21 cellular contexts compared by ENCODE assay signal in the genomic region with DNA sequence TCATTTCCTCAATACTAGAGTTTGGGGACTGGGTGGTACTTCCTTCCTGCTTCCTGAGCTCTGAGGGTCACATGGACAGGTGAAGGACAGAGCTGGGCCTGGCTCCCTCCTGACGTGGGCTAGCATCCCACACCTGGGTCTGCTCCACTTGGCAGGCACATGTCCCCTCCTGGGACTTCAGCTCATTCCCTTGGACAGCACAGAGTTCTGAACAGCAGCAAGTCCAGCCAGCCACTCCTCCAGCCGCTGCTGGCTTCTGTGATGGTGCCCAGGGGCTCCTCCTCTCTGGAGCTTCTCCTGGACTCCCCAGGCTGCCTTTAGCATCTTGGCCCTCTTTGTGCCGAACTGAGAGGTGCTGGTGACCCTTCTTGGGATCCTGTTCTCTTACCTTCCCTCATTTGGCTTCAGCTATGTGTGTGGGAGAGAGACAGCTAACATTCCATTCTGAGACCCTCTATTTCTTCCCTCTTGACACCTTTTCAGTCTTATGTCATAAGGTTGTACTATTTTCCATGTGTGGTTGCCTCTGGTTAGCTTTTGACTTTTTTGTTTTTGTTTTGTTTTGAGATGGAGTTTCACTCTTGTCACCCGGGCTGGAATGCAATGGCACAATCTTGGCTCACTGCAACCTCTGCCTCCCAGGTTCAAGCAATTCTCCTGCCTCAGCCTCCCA.
DNase-seq lines count a peak whose midpoint lies in the region; ATAC-seq and TF ChIP-seq lines count a peak whose summit lies in the region.
"Had no signal": no experiment of that assay in that cellular context is flagged by ENCODE, and none has a peak within 500 bp of the region (broad histone marks: within the 10 kb centered on the region; RNA-seq: fewer than 3 reads in every experiment).

No MANE protein-coding gene starts in this region.

- H3K27ac Mint-ChIP-seq in activated T-cell treated with anti-CD3 and anti-CD28 coated beads, Interleukin-2, amount 50 U/mL, for 72 hours, result peak overlapping the region; percentile 47
- H3K27ac Mint-ChIP-seq in central memory CD8-positive, alpha-beta T cell (ENCODE audit: low read depth), result peak overlapping the region; percentile 97
- H3K27ac Mint-ChIP-seq in stimulated activated naive B cell treated with anti-CD40 and anti-IgM and Interleukin-4, amounts not matched to agents 10 μg/mL and 1 μg/mL and 100 μg/mL, for 72 hours, result peak overlapping the region; percentile 7
- no peak overlapping the region for H3K27ac Mint-ChIP-seq in chondrocyte (ENCODE audit: unreplicated experiment)
- H3K27ac Mint-ChIP-seq: mesothelial cell of epicardium, neural progenitor cell had no signal

- H3K27ac ChIP-seq in body of pancreas, result no peak overlapping the region
- H3K27ac ChIP-seq: cardiac muscle cell, dorsolateral prefrontal cortex, gastrocnemius medialis, neural progenitor cell, tibial nerve, VCaP had no signal

- H3K4me1 ChIP-seq in body of pancreas, result peaks cover 20% of the 10 kb centered on the region
- H3K4me1 ChIP-seq: tibial nerve had no signal

- peaks cover 0 to 8% of the 10 kb centered on the region in 2 donors for H3K36me3 Mint-ChIP-seq in activated T-cell treated with anti-CD3 and anti-CD28 coated beads, Interleukin-2, amount 50 U/mL, for 72 hours (ENCODE audit: insufficient read depth in 2 of 2)
- H3K36me3 Mint-ChIP-seq in activated T-cell treated with anti-CD3 and anti-CD28 coated beads, Interleukin-2, amount 50 U/mL, for 4 hours (ENCODE audit: insufficient read depth), result no peaks in the 10 kb centered on the region
- peaks cover 4% of the 10 kb centered on the region for H3K36me3 Mint-ChIP-seq in central memory CD8-positive, alpha-beta T cell (ENCODE audit: insufficient read depth)
- no peaks in the 10 kb centered on the region for H3K36me3 Mint-ChIP-seq in stimulated activated naive B cell treated with anti-CD40 and anti-IgM and Interleukin-4, amounts not matched to agents 10 μg/mL and 1 μg/mL and 100 μg/mL, for 72 hours
- no peaks in the 10 kb centered on the region for H3K36me3 Mint-ChIP-seq in chondrocyte (ENCODE audit: low read depth)
- H3K36me3 Mint-ChIP-seq: mesothelial cell of epicardium, neural progenitor cell had no signal

- TF ChIP-seq CTCF in NB4 (IDR thresholded peaks at IDR 0.05; ENCODE audit: low read depth, low read length), result no peak
- TF ChIP-seq CTCF in chondrocyte (IDR thresholded peaks at IDR 0.05), result no peak
- no peak for TF ChIP-seq CTCF in body of pancreas (IDR thresholded peaks at IDR 0.05)

- 71 to 87% methylated on average over 3 to 4 of the region's 4 CpGs for WGBS in body of pancreas, 2 donors

- H3K27me3 Mint-ChIP-seq in activated T-cell treated with anti-CD3 and anti-CD28 coated beads, Interleukin-2, amount 50 U/mL, for 72 hours (ENCODE audit: low read depth), result no peaks in the 10 kb centered on the region
- no peaks in the 10 kb centered on the region for H3K27me3 Mint-ChIP-seq in activated T-cell treated with anti-CD3 and anti-CD28 coated beads, Interleukin-2, amount 50 U/mL, for 4 hours (ENCODE audit: low read depth)
- no peaks in the 10 kb centered on the region for H3K27me3 Mint-ChIP-seq in central memory CD8-positive, alpha-beta T cell
- no peaks in the 10 kb centered on the region for H3K27me3 Mint-ChIP-seq in stimulated activated naive B cell treated with anti-CD40 and anti-IgM and Interleukin-4, amounts not matched to agents 10 μg/mL and 1 μg/mL and 100 μg/mL, for 72 hours
- H3K27me3 Mint-ChIP-seq in chondrocyte (ENCODE audit: low read depth), result peaks cover 1% of the 10 kb centered on the region

- DNase-seq in activated T-cell treated with anti-CD3 and anti-CD28 coated beads, Interleukin-2, amount 50 U/mL, for 72 hours, result no peak
- DNase-seq in activated T-cell treated with anti-CD3 and anti-CD28 coated beads, Interleukin-2, amount 50 U/mL, for 4 hours, result no peak
- DNase-seq in NB4 (ENCODE audit: low read depth) (peak; percentile 18), activated gamma-delta T cell treated with Interleukin-2 at 50 U/mL for 16 hours (no peak), chondrocyte (ENCODE audit: low spot score) (no peak), body of pancreas (no peak)
- no peak for DNase-seq in central memory CD8-positive, alpha-beta T cell (ENCODE audit: low spot score in 2 of 2)
- no peak for DNase-seq in stimulated activated naive B cell treated with anti-CD40 and anti-IgM and Interleukin-4, amounts not matched to agents 10 μg/mL and 1 μg/mL and 100 μg/mL, for 72 hours
- DNase-seq: Caco-2; dorsolateral prefrontal cortex; erythroblast; gastrocnemius medialis; NCI-H2029; NCI-H446 treated with DMSO at 0.1 percent for 48 hours; stimulated activated CD4-positive, alpha-beta T cell treated with anti-CD3 and anti-CD28 coated beads, Interleukin-12 subunit alpha, Interleukin-12 subunit beta, amount 100 ng/mL, for 4 hours; SW 1271 had no signal

- peaks cover 73% of the 10 kb centered on the region for H3K4me1 Mint-ChIP-seq in activated T-cell treated with anti-CD3 and anti-CD28 coated beads, Interleukin-2, amount 50 U/mL, for 72 hours (ENCODE audit: low read depth)
- peaks cover 58% of the 10 kb centered on the region for H3K4me1 Mint-ChIP-seq in activated T-cell treated with anti-CD3 and anti-CD28 coated beads, Interleukin-2, amount 50 U/mL, for 4 hours (ENCODE audit: low read depth)
- H3K4me1 Mint-ChIP-seq in central memory CD8-positive, alpha-beta T cell, result peaks cover 88% of the 10 kb centered on the region
- H3K4me1 Mint-ChIP-seq in stimulated activated naive B cell treated with anti-CD40 and anti-IgM and Interleukin-4, amounts not matched to agents 10 μg/mL and 1 μg/mL and 100 μg/mL, for 72 hours, result peaks cover 49 to 59% of the 10 kb centered on the region in 2 donors
- peaks cover 17% of the 10 kb centered on the region for H3K4me1 Mint-ChIP-seq in chondrocyte (ENCODE audit: low read depth)

- no peaks in the 10 kb centered on the region for H3K36me3 ChIP-seq in body of pancreas (replicated peaks in 1 of 2; ENCODE audit: insufficient read depth in 1 of 2, low read depth in 2 of 2)
- H3K36me3 ChIP-seq: cardiac muscle cell, gastrocnemius medialis, neural progenitor cell, tibial nerve had no signal

- no peak overlapping the region for H3K4me3 ChIP-seq in NB4 (ENCODE audit: low read depth, low read length)
- H3K4me3 ChIP-seq in body of pancreas, result no peak overlapping the region
- H3K4me3 ChIP-seq: cardiac muscle cell, dorsolateral prefrontal cortex, gastrocnemius medialis, neural progenitor cell, tibial nerve had no signal

- intact Hi-C loops in body of pancreas (cut with DNase I), result no loop called here

- TF ChIP-seq POLR2A in NB4 (IDR thresholded peaks at IDR 0.05; ENCODE audit: extremely low read depth, insufficient read length) (no peak), body of pancreas (IDR thresholded peaks at IDR 0.05) (no peak)

- no peaks in the 10 kb centered on the region for H3K9me3 ChIP-seq in body of pancreas
- H3K9me3 ChIP-seq: Caco-2, gastrocnemius medialis, tibial nerve had no signal

- no peak for ATAC-seq in activated T-cell treated with anti-CD3 and anti-CD28 coated beads, Interleukin-2, amount 50 U/mL, for 72 hours (replicated peaks in 1 of 2)
- no peak for ATAC-seq in activated T-cell treated with anti-CD3 and anti-CD28 coated beads, Interleukin-2, amount 50 U/mL, for 4 hours
- peak; percentile 17 for ATAC-seq in central memory CD8-positive, alpha-beta T cell (replicated peaks; ENCODE audit: extremely low read depth, poor library complexity, severe bottlenecking)
- no peak for ATAC-seq in stimulated activated naive B cell treated with anti-CD40 and anti-IgM and Interleukin-4, amounts not matched to agents 10 μg/mL and 1 μg/mL and 100 μg/mL, for 72 hours (replicated peaks)
- no peak for ATAC-seq in body of pancreas
- ATAC-seq: gastrocnemius medialis had no signal

- H3K4me3 Mint-ChIP-seq in activated T-cell treated with anti-CD3 and anti-CD28 coated beads, Interleukin-2, amount 50 U/mL, for 72 hours, result peak overlapping the region; percentile 78 to 79
- no peak overlapping the region for H3K4me3 Mint-ChIP-seq in activated T-cell treated with anti-CD3 and anti-CD28 coated beads, Interleukin-2, amount 50 U/mL, for 4 hours
- peak overlapping the region; percentile 55 for H3K4me3 Mint-ChIP-seq in central memory CD8-positive, alpha-beta T cell
- H3K4me3 Mint-ChIP-seq in stimulated activated naive B cell treated with anti-CD40 and anti-IgM and Interleukin-4, amounts not matched to agents 10 μg/mL and 1 μg/mL and 100 μg/mL, for 72 hours, result no peak overlapping the region
- H3K4me3 Mint-ChIP-seq in chondrocyte (ENCODE audit: unreplicated experiment), result no peak overlapping the region
- H3K4me3 Mint-ChIP-seq: mesothelial cell of epicardium had no signal

- H3K27me3 ChIP-seq in body of pancreas, result no peaks in the 10 kb centered on the region
- H3K27me3 ChIP-seq: cardiac muscle cell, gastrocnemius medialis, neural progenitor cell, tibial nerve had no signal

- H3K9me3 Mint-ChIP-seq in activated T-cell treated with anti-CD3 and anti-CD28 coated beads, Interleukin-2, amount 50 U/mL, for 72 hours, result peaks cover 0 to 3% of the 10 kb centered on the region in 2 donors
- no peaks in the 10 kb centered on the region for H3K9me3 Mint-ChIP-seq in activated T-cell treated with anti-CD3 and anti-CD28 coated beads, Interleukin-2, amount 50 U/mL, for 4 hours
- no peaks in the 10 kb centered on the region for H3K9me3 Mint-ChIP-seq in central memory CD8-positive, alpha-beta T cell
- no peaks in the 10 kb centered on the region for H3K9me3 Mint-ChIP-seq in stimulated activated naive B cell treated with anti-CD40 and anti-IgM and Interleukin-4, amounts not matched to agents 10 μg/mL and 1 μg/mL and 100 μg/mL, for 72 hours
- H3K9me3 Mint-ChIP-seq in chondrocyte (ENCODE audit: low read depth), result no peaks in the 10 kb centered on the region
- H3K9me3 Mint-ChIP-seq: mesothelial cell of epicardium, neural progenitor cell had no signal

Comparison
In these comparisons a context has a peak if more than half of its experiments do, and no peak if none do; other contexts are left out.
1. H3K4me3 Mint-ChIP-seq: peak in activated T-cell treated with anti-CD3 and anti-CD28 coated beads, Interleukin-2, amount 50 U/mL, for 72 hours (2 of 2) and central memory CD8-positive, alpha-beta T cell (single experiment); none in activated T-cell treated with anti-CD3 and anti-CD28 coated beads, Interleukin-2, amount 50 U/mL, for 4 hours (single experiment), stimulated activated naive B cell treated with anti-CD40 and anti-IgM and Interleukin-4, amounts not matched to agents 10 μg/mL and 1 μg/mL and 100 μg/mL, for 72 hours (0 of 2) and chondrocyte (single experiment).